8 cellular contexts compared by ENCODE assay signal in genomic region chr11:1389103-1389931, GRCh38. TPM values are rescaled to one million over a fixed set of nuclear protein-coding genes. Genes with fewer than 3 reads are reported as not detected.
DNase-seq lines count a peak whose midpoint lies in the region; ATAC-seq and TF ChIP-seq lines count a peak whose summit lies in the region.

No MANE protein-coding gene starts in this region.

- H2AK5ac ChIP-seq in trophoblast cell (ENCODE audit: low read length): no peak overlapping the region

- peak overlapping the region in 2 of 4 donors; percentile 28 to 60 for H3K4me3 ChIP-seq in adrenal gland
- H3K4me3 ChIP-seq in heart left ventricle: peak overlapping the region; percentile 34 to 76 (median 58)
- peak overlapping the region; percentile 41 for H3K4me3 ChIP-seq in trophoblast cell (ENCODE audit: low read depth, low read length)
- peak overlapping the region; percentile 43 to 54 for H3K4me3 ChIP-seq in tibial artery

- intact Hi-C loops in adrenal gland (cut with DNase I) (no loop called here), heart left ventricle (cut with DNase I) (loop anchor here in 3 of 10 donors (5.0 to 10.0 kb wide), 4 partner anchors 52 to 125 kb away; partner anchors contain the start of gene TOLLIP (in 1 of the 3)), tibial artery (cut with DNase I; ENCODE audit: low total_unique reads) (no loop called here)

- H2BK12ac ChIP-seq in trophoblast cell (ENCODE audit: low read length): no peak overlapping the region

- no peak overlapping the region for H4K91ac ChIP-seq in trophoblast cell (ENCODE audit: low read depth, low read length)

- peak in 2 of 6 experiments; percentile 21 to 32 for TF ChIP-seq CTCF in adrenal gland (IDR thresholded peaks at IDR 0.05)
- TF ChIP-seq CTCF in heart left ventricle (IDR thresholded peaks at IDR 0.05): peak in 5 of 12 donors; percentile 12 to 44 (median 32)
- no peak for TF ChIP-seq CTCF in tibial artery (IDR thresholded peaks at IDR 0.05)

- TF ChIP-seq POLR2A in adrenal gland (IDR thresholded peaks at IDR 0.05): no peak
- TF ChIP-seq POLR2A in heart left ventricle (IDR thresholded peaks at IDR 0.05): no peak

- peaks cover 18% of the 10 kb centered on the region for H3K27me3 ChIP-seq in adrenal gland
- peaks cover 9 to 47% (median 22%) of the 10 kb centered on the region in 9 donors for H3K27me3 ChIP-seq in heart left ventricle
- H3K27me3 ChIP-seq in trophoblast cell (ENCODE audit: insufficient read depth, low read length): peaks cover 30% of the 10 kb centered on the region
- peaks cover 0 to 41% of the 10 kb centered on the region in 2 donors for H3K27me3 ChIP-seq in tibial artery

- WGBS in adrenal gland, 4 donors: 0 to 1% (median 0%) methylated on average over 2 to 92 of the region's 92 CpGs
- 0 to 2% (median 1%) methylated on average over 1 to 92 of the region's 92 CpGs for WGBS in heart left ventricle, 4 donors
- WGBS in trophoblast cell (ENCODE audit: extremely low coverage, insufficient coverage, insufficient read length): no CpG with 5 or more reads among the region's 92 CpGs

- no peaks in the 10 kb centered on the region for H3K79me2 ChIP-seq in trophoblast cell (ENCODE audit: control insufficient read depth, insufficient read depth, low read length, poor library complexity)

- ATAC-seq in HG02571 (IDR thresholded peaks at IDR 0.05; ENCODE audit: unreplicated experiment): peak; percentile 88
- peak; percentile 99 for ATAC-seq in heart left ventricle

- H4K12ac ChIP-seq in trophoblast cell (ENCODE audit: low read depth, low read length): peak overlapping the region; percentile 25

- H3K14ac ChIP-seq in trophoblast cell (ENCODE audit: low read length): no peak overlapping the region

- DNase-seq in GDM1 (lab: John Stamatoyannopoulos, UW): peak; percentile 82
- DNase-seq in NCI-H1105 (lab: John Stamatoyannopoulos, UW): peak; percentile 98
- peak; percentile 47 to 93 for DNase-seq in SW 1271 (lab: John Stamatoyannopoulos, UW)
- DNase-seq in adrenal gland: peak; percentile 97 to 99 (median 99)
- DNase-seq in heart left ventricle: peak; percentile 95 to 98 (median 97)
- peak; percentile 96 for DNase-seq in trophoblast cell
- peak; percentile 97 to 98 for DNase-seq in tibial artery

- no peak overlapping the region for H3K4ac ChIP-seq in trophoblast cell (ENCODE audit: low read depth, low read length)

- H2BK120ac ChIP-seq in trophoblast cell (ENCODE audit: insufficient read depth, low read length, poor library complexity): no peak overlapping the region

- peak overlapping the region; percentile 18 for H4K8ac ChIP-seq in trophoblast cell (ENCODE audit: low read depth, low read length)

- peak overlapping the region; percentile 18 for H3K9ac ChIP-seq in trophoblast cell (ENCODE audit: low read length)

- no peak overlapping the region for H2BK5ac ChIP-seq in trophoblast cell (ENCODE audit: low read depth, low read length, poor library complexity)

- peak overlapping the region in 2 of 5 donors; percentile 58 to 71 for H3K27ac ChIP-seq in adrenal gland
- H3K27ac ChIP-seq in heart left ventricle: peak overlapping the region in 10 of 12 donors; percentile 27 to 74 (median 53)
- H3K27ac ChIP-seq in trophoblast cell (ENCODE audit: low read depth, low read length): no peak overlapping the region
- peak overlapping the region; percentile 29 to 52 for H3K27ac ChIP-seq in tibial artery

- peak overlapping the region; percentile 61 for H3K4me2 ChIP-seq in trophoblast cell (ENCODE audit: low read length)

- no peak overlapping the region for H3K23ac ChIP-seq in trophoblast cell (ENCODE audit: low read length)

- H2AFZ ChIP-seq in trophoblast cell (ENCODE audit: insufficient read depth, low read length, poor library complexity): peak overlapping the region; percentile 31

- no peaks in the 10 kb centered on the region for H3K79me1 ChIP-seq in trophoblast cell (ENCODE audit: low read length)

- H3K18ac ChIP-seq in trophoblast cell (ENCODE audit: low read length): no peak overlapping the region

- no peaks in the 10 kb centered on the region for H3K9me3 ChIP-seq in adrenal gland (replicated peaks in 1 of 3)
- H3K9me3 ChIP-seq in heart left ventricle: no peaks in the 10 kb centered on the region
- H3K9me3 ChIP-seq in trophoblast cell (ENCODE audit: insufficient read depth, low read depth, low read length): peaks cover 9% of the 10 kb centered on the region
- no peaks in the 10 kb centered on the region for H3K9me3 ChIP-seq in tibial artery

- H3K36me3 ChIP-seq in adrenal gland (replicated peaks in 1 of 2) (no peaks in the 10 kb centered on the region), heart left ventricle (no peaks in the 10 kb centered on the region), trophoblast cell (ENCODE audit: control insufficient read depth in 1 of 2, insufficient read depth in 2 of 2, low read length in 2 of 2) (no peaks in the 10 kb centered on the region), tibial artery (no peaks in the 10 kb centered on the region)

- peaks cover 5 to 9% of the 10 kb centered on the region in 2 donors for H3K4me1 ChIP-seq in adrenal gland (replicated peaks in 1 of 2)
- H3K4me1 ChIP-seq in heart left ventricle: peaks cover 0 to 25% (median 9%) of the 10 kb centered on the region in 12 donors
- H3K4me1 ChIP-seq in trophoblast cell (ENCODE audit: control insufficient read depth in 1 of 2, insufficient read depth in 2 of 2, low read length in 2 of 2): peaks cover 5 to 11% of the 10 kb centered on the region in 2 experiments
- peaks cover 0 to 19% (median 17%) of the 10 kb centered on the region in 4 donors for H3K4me1 ChIP-seq in tibial artery

RNA-seq across cellular contexts. Expression of gene BRSK2, which starts 0.4 kb away (rescaled TPM):
- total RNA-seq in adrenal gland (10 to 100 TPM in 1 of 8 donors, 1 to 10 TPM in 3, under 1 TPM in 3, not detected in 1; 0.18 to 10.7 (median 1.1) TPM), heart left ventricle (under 1 TPM in 8 of 9 donors, not detected in 1; 0.16 to 0.85 (median 0.61) TPM)
- polyA plus RNA-seq in adrenal gland (10 to 100 TPM in 1 of 3 donors, 1 to 10 TPM in 2; 2.0 to 24.5 (median 5.3) TPM), heart left ventricle (1 to 10 TPM in 1 of 2 donors, under 1 TPM in 1; 0.26 to 1.3 TPM)
- 0.82 and 0.89 TPM in 2 replicates for polyA plus RNA-seq in trophoblast cell (2013)
